ENCODE assay signal across 9 cellular contexts in the genomic region with DNA sequence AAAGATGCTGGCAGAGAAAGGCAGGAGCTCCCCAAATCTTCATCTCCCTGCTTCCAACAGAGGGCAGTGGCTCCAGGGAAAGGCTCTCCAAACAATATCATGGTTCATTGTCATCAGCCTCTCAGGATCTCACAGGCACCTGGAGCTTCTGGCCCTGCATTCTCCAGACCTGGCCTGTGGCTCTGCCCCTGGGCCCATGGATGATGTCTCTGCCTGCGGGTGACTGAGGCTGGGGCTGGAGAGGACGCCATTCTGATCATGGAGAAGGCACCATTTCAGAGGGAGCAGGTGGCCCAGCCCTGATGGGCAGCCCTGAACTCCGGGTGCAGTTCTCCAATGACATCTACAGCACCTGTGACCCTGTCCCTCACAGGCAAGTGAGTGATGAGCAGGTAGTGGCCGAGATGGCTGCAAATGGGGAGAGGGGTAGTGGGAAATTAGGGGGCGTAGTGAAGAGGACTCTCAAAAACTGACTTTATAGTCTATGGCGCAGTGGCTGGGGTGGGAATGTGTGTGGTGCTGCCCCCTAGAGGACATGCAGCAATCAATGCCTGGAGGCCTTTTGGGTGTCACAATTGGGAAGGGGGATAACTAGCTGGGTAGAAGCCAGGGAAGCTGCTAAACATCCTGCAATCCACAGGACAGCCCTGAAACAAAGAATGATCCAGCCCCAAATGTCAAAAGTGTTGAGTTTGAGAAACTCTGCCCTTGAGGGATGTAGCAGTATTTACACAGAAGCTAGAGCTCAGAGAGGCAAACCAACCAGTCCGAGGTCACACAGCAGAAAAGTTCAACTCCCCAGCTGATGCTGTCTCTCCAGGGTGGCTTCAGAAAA. TPM values are rescaled to one million over a fixed set of nuclear protein-coding genes. Genes with fewer than 3 reads are reported as not detected.
A peak's percentile ranks its signal among the peaks of the same experiment; 100 is the strongest.
DNase-seq lines count a peak whose midpoint lies in the region; ATAC-seq lines count a peak whose summit lies in the region.
"Had no signal": no experiment of that assay in that cellular context is flagged by ENCODE, and none has a peak within 500 bp of the region (broad histone marks: within the 10 kb centered on the region; RNA-seq: fewer than 3 reads in every experiment).

No MANE protein-coding gene starts in this region.

- H3K27ac ChIP-seq in skin epidermis, result peak overlapping the region in 16 of 21 experiments; percentile 9 to 94 (median 38)

- no peak overlapping the region for H3K4me3 ChIP-seq in skin epidermis

- DNase-seq in DMS 273 (lab: John Stamatoyannopoulos, UW; ENCODE audit: unreplicated experiment) (peak; percentile 64), DMS 273 treated with DMSO at 0.1 percent for 48 hours (lab: John Stamatoyannopoulos, UW) (no peak), NCI-H69 (lab: John Stamatoyannopoulos, UW) (peak; percentile 49), cardiac septum (ENCODE audit: low spot score) (peak; percentile 72)
- DNase-seq in activated naive CD4-positive, alpha-beta T cell treated with anti-CD3 and anti-CD28 coated beads, Interleukin-2, amount 50 U/mL, for 16 hours, result peak; percentile 49
- DNase-seq: activated B cell treated with CpG ODN at 0.5 μM for 24 hours had no signal

- ATAC-seq in GM21825 (IDR thresholded peaks at IDR 0.05; ENCODE audit: unreplicated experiment), result no peak
- no peak for ATAC-seq in GM21737 (IDR thresholded peaks at IDR 0.05; ENCODE audit: unreplicated experiment)

- intact Hi-C loops in cardiac septum (cut with DNase I), result loop anchor here (5.0 kb wide), 1 partner anchor 169 kb away; a partner anchor contains a TSS

RNA-seq across cellular contexts. Expression of a gene that starts 3.2 kb away (rescaled TPM):
- 5.1 TPM for total RNA-seq in cardiac septum
